Comparison of ENCODE assay signal across 8 cellular contexts in the genomic region with DNA sequence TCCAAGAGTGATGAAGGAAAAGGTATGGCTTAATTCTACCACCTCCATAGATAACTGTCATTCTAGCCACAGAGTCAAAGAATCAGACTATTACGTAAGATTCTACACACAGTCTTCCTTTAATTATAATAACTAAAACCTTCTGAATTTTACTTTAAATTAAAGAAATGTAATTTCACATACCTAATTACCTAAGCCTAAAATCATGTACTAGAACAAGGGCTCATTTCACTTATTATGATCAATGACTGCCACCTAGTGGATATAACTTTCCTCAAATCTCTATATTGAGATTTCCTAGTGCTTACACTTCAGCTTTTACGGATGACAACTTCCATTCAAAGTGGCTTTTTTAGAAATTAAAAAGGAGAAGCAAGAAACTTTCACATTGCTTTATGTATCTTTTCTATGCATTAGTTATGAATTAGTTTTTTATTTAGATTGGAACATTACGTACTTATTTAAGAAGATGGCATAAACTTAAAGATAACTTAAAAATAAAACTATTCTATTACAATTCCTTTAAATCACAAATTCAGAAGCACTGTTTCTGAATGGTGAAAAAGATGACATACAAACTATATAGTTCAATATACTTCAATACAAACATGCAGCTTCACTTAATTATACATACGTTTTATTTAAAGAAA. TPM values are rescaled to one million over a fixed set of nuclear protein-coding genes. Genes with fewer than 3 reads are reported as not detected.
DNase-seq lines count a peak whose midpoint lies in the region; ATAC-seq and TF ChIP-seq lines count a peak whose summit lies in the region.

No MANE protein-coding gene starts in this region.

- intact Hi-C loops in CD4-positive, alpha-beta T cell (cut with DNase I, micrococcal nuclease): loop anchor here (1.0 to 5.0 kb wide), 5 partner anchors 50 to 1075 kb away; no protein-coding TSS in a partner anchor
- intact Hi-C loops in thyroid gland (cut with DNase I): no loop called here

- no peak overlapping the region for H3K4me2 ChIP-seq in hepatocyte

- no peak overlapping the region for H3K27ac Mint-ChIP-seq in CD4-positive, alpha-beta T cell

- H3K4me1 ChIP-seq in hepatocyte (ENCODE audit: insufficient read depth) (no peaks in the 10 kb centered on the region), thyroid gland (no peaks in the 10 kb centered on the region)

- peaks cover 38% of the 10 kb centered on the region for H3K36me3 Mint-ChIP-seq in CD4-positive, alpha-beta T cell (ENCODE audit: low read depth)

- no peak for ATAC-seq in CD4-positive, alpha-beta T cell (ENCODE audit: poor library complexity)
- ATAC-seq in GM21619 (IDR thresholded peaks at IDR 0.05; ENCODE audit: unreplicated experiment): peak; percentile 58
- ATAC-seq in GM19467 (IDR thresholded peaks at IDR 0.05; ENCODE audit: unreplicated experiment): no peak
- ATAC-seq in HG02763 (IDR thresholded peaks at IDR 0.05; ENCODE audit: unreplicated experiment): no peak

- no peak for DNase-seq in CD4-positive, alpha-beta T cell
- peak; percentile 39 for DNase-seq in NCI-H2029 treated with DMSO at 0.1 percent for 48 hours (lab: John Stamatoyannopoulos, UW)
- DNase-seq in amniotic epithelial cell (ENCODE audit: low read depth): peak; percentile 60
- DNase-seq in hepatocyte (ENCODE audit: low spot score): peak; percentile 61
- no peak for DNase-seq in thyroid gland

- no peak overlapping the region for H3K27ac ChIP-seq in CD4-positive, alpha-beta T cell (ENCODE audit: low read depth, low read length)
- H3K27ac ChIP-seq in hepatocyte (no peak overlapping the region), thyroid gland (no peak overlapping the region)

- H2AFZ ChIP-seq in hepatocyte: no peak overlapping the region

- H3K4me3 ChIP-seq in hepatocyte (no peak overlapping the region), thyroid gland (replicated peaks in 1 of 3) (no peak overlapping the region)

- H4K20me1 ChIP-seq in hepatocyte (ENCODE audit: insufficient read depth, poor library complexity, severe bottlenecking): no peaks in the 10 kb centered on the region

- no peaks in the 10 kb centered on the region for H3K27me3 ChIP-seq in CD4-positive, alpha-beta T cell (ENCODE audit: control insufficient read depth, insufficient read depth, low read length)
- H3K27me3 ChIP-seq in hepatocyte (no peaks in the 10 kb centered on the region), thyroid gland (no peaks in the 10 kb centered on the region)

- no peaks in the 10 kb centered on the region for H3K4me1 Mint-ChIP-seq in CD4-positive, alpha-beta T cell (ENCODE audit: low read depth)

- no peak overlapping the region for H3K4me3 Mint-ChIP-seq in CD4-positive, alpha-beta T cell

- no peaks in the 10 kb centered on the region for H3K27me3 Mint-ChIP-seq in CD4-positive, alpha-beta T cell

- POLR2A ChIA-PET in CD4-positive, alpha-beta T cell (lab: Charles Lee): no interaction called here

- no peaks in the 10 kb centered on the region for H3K79me2 ChIP-seq in hepatocyte

- WGBS in hepatocyte (ENCODE audit: low lambda C conversion rate, missing lambda C conversion rate): 64% methylated on average over 4 of the region's 4 CpGs
- 54 to 60% methylated on average over 4 of the region's 4 CpGs for WGBS in thyroid gland, 2 donors

- H3K36me3 ChIP-seq in hepatocyte (replicated peaks; ENCODE audit: insufficient read depth, low read depth) (no peaks in the 10 kb centered on the region), thyroid gland (peaks cover 0 to 8% of the 10 kb centered on the region in 2 donors)

- H3K9me3 ChIP-seq in CD4-positive, alpha-beta T cell (ENCODE audit: control insufficient read depth, low read length): no peaks in the 10 kb centered on the region
- H3K9me3 ChIP-seq in hepatocyte (ENCODE audit: low read depth) (no peaks in the 10 kb centered on the region), thyroid gland (no peaks in the 10 kb centered on the region)

- peak; percentile 85 for TF ChIP-seq CTCF in CD4-positive, alpha-beta T cell (IDR thresholded peaks at IDR 0.05)
- TF ChIP-seq CTCF in hepatocyte (IDR thresholded peaks at IDR 0.05; ENCODE audit: poor library complexity): peak; percentile 72
- TF ChIP-seq CTCF in thyroid gland (IDR thresholded peaks at IDR 0.05): peak in 5 of 6 experiments; percentile 11 to 73 (median 55)

- no peaks in the 10 kb centered on the region for H3K9me2 ChIP-seq in hepatocyte (replicated peaks; ENCODE audit: insufficient read depth)

- H3K9me3 Mint-ChIP-seq in CD4-positive, alpha-beta T cell: no peaks in the 10 kb centered on the region

- CTCF ChIA-PET in CD4-positive, alpha-beta T cell (lab: Charles Lee): no interaction called here

- TF ChIP-seq POLR2A in thyroid gland (IDR thresholded peaks at IDR 0.05): no peak

RNA-seq across cellular contexts. Expression of a gene that starts 18.2 kb away (rescaled TPM):
- 1 to 10 TPM in 1 of 2 experiments, under 1 TPM in 1; 0.77 to 1.5 TPM for total RNA-seq in CD4-positive, alpha-beta T cell
- total RNA-seq in hepatocyte: 1.5 and 4.7 TPM in 2 replicates
- polyA plus RNA-seq in hepatocyte: not detected in 2 replicates
- total RNA-seq in thyroid gland: 10 to 100 TPM in 2 of 4 donors, 1 to 10 TPM in 2; 8.4 to 23.2 (median 9.7) TPM

Comparison
In these comparisons a context has a peak if more than half of its experiments do, and no peak if none do; other contexts are left out.
1. DNase-seq: peak in NCI-H2029 treated with DMSO at 0.1 percent for 48 hours (single experiment), amniotic epithelial cell (single experiment) and hepatocyte (single experiment); none in CD4-positive, alpha-beta T cell (0 of 10) and thyroid gland (0 of 2).
2. Peak in every context shown above with its lines, with median percentiles within 50 percentile points of each other: CTCF ChIP-seq.